ENCODE assay signal across 30 cellular contexts in the genomic region with DNA sequence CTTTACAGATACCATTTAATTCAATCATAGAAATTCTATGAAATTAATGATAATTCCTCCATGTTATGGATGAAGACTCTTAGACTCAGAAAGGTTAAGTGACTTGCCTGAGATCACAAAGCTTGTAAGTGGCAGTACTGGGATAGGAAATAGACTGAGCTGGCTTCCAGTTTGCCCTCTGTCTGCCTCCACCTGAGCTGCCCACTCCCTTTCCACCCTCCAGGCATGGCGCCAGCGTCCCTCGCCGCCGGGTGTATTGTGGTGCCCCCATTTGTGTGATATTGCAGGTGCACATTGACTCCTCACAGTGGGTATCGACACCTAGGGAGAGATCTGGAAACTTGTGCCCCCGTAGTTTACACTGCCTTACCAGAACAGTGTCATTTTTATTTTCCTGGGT. TPM values are rescaled to one million over a fixed set of nuclear protein-coding genes. Genes with fewer than 3 reads are reported as not detected.
"Had no signal": no experiment of that assay in that cellular context is flagged by ENCODE, and none has a peak within 500 bp of the region (broad histone marks: within the 10 kb centered on the region; RNA-seq: fewer than 3 reads in every experiment).

No MANE protein-coding gene starts in this region.

- H3K27ac ChIP-seq: KMS-11, PC-9, RWPE1, SK-N-MC had no signal

- H3K27me3 ChIP-seq: SJCRH30 had no signal

- H3K4me3 ChIP-seq: PC-9, SK-N-MC had no signal

- H3K9me3 ChIP-seq: SJCRH30 had no signal

- DNase-seq: Karpas-422, KBM-7, MM.1S, MV-4-11, NCI-H1092, NCI-H1105, NCI-H1417 treated with DMSO at 0.1 percent for 48 hours, NCI-H1436 treated with DMSO at 0.1 percent for 48 hours, NCI-H1694 treated with DMSO at 0.1 percent for 48 hours, NCI-H187 treated with DMSO at 0.1 percent for 48 hours, NCI-H2029, NCI-H2081, NCI-H2107, NCI-H2171, NCI-H226, NCI-H446 treated with DMSO at 0.1 percent for 48 hours, NCI-H510A, NCI-H524, NCI-H526, NCI-H774, PC-9, SHP77, SIG-M5, SJCRH30, T-cell had no signal

- H3K36me3 ChIP-seq: SJCRH30 had no signal

RNA-seq across cellular contexts. Expression of a gene that starts 38.5 kb away (rescaled TPM):
- total RNA-seq: OCI-LY7 had no signal

RNA-seq across cellular contexts. Expression of a gene that starts 43.1 kb away (rescaled TPM):
- total RNA-seq: MCF 10A, SJCRH30 had no signal
